ENCODE assay signal across 14 cellular contexts in the genomic region with DNA sequence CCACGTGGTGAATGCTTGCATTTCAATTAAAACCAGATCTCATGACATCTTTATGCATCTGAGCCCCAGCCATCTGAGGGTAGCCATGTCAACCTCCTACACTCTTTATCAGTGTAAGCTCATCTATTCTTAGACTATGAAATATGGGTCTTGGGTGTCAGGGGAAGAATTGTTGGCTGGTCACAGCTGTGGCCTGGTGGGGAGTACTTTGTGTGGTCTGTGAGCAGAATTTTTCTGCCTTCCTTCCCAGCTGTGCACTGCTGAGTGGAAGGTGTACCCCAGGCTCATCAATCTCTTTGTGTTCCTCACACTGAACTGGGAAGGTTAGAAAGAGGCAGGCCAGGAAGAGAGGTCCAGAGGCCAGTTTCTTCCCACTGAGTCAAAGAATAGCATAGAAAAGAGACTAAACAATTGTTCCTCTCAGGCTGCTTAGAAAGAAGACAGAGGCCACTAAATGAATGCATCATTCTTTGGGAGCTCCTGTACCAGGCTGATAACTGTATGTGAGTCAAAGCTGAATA.
DNase-seq lines count a peak whose midpoint lies in the region; ATAC-seq and TF ChIP-seq lines count a peak whose summit lies in the region.
"Had no signal": no experiment of that assay in that cellular context is flagged by ENCODE, and none has a peak within 500 bp of the region (broad histone marks: within the 10 kb centered on the region; RNA-seq: fewer than 3 reads in every experiment).

No MANE protein-coding gene starts in this region.

- H3K79me1 ChIP-seq in IMR-90 (ENCODE audit: low read depth in 1 of 2, low read length in 2 of 2), result no peaks in the 10 kb centered on the region

- peak overlapping the region; percentile 50 for H4K91ac ChIP-seq in IMR-90 (ENCODE audit: insufficient read depth, low read depth, low read length)

- H4K8ac ChIP-seq in IMR-90 (ENCODE audit: low read depth in 2 of 2, low read length in 2 of 2), result peak overlapping the region; percentile 28 to 51; a peak in 3 of 4 replicates

- H4K5ac ChIP-seq in IMR-90 (ENCODE audit: low read depth, low read length), result peak overlapping the region; percentile 43; the same call in 1 of the 2 replicates

- peak overlapping the region in 1 of 5 experiments; percentile 17 for H3K4me3 Mint-ChIP-seq in brain

- peak overlapping the region; percentile 60 for H3K14ac ChIP-seq in IMR-90 (replicated peaks; ENCODE audit: low read depth, low read length)

- BruUV-seq in IMR-90 (replicated peaks; lab: Mats Ljungman, UMichigan), result no TSS peak

- H3K27ac ChIP-seq in IMR-90 (ENCODE audit: insufficient read depth, low read length) (peak overlapping the region; percentile 31; the same call in 1 of the 2 replicates), substantia nigra (ENCODE audit: low read depth, low read length, poor library complexity, severe bottlenecking) (peak overlapping the region; percentile 22)
- H3K27ac ChIP-seq: hepatocyte, stomach had no signal

- peak overlapping the region; percentile 14; the same call in 1 of the 2 replicates for H3K4me2 ChIP-seq in IMR-90 (ENCODE audit: low read depth, low read length)
- H3K4me2 ChIP-seq: hepatocyte had no signal

- intact Hi-C loops in IMR-90 (cut with micrococcal nuclease), result no loop called here

- no peak for TF ChIP-seq RAD21 in IMR-90 (IDR thresholded peaks at IDR 0.05; ENCODE audit: low read length)

- peak overlapping the region; percentile 83 for H3K4ac ChIP-seq in IMR-90 (ENCODE audit: low read depth, low read length)

- H3K56ac ChIP-seq in IMR-90 (ENCODE audit: extremely low read depth, insufficient read depth, low read length), result no peak overlapping the region; the same call in 1 of the 2 replicates

- H3K9me3 ChIP-seq in IMR-90 (ENCODE audit: control insufficient read depth, insufficient read depth, low read length), result no peaks in the 10 kb centered on the region
- H3K9me3 ChIP-seq: stomach had no signal

- H3K4me3 ChIP-seq in IMR-90 (ENCODE audit: insufficient read depth, low read depth, low read length), result no peak overlapping the region
- H3K4me3 ChIP-seq: hepatocyte, MG63, stomach had no signal

- in situ Hi-C loops in IMR-90 (cut with MboI; ENCODE audit: low sequenced_read_pairs), result no loop called here

- no peaks in the 10 kb centered on the region for H3K36me3 Mint-ChIP-seq in brain

- no peak for TF ChIP-seq POLR2A in IMR-90 (IDR thresholded peaks at IDR 0.05; ENCODE audit: low read depth, low read length)

- peak overlapping the region; percentile 70 for H2BK120ac ChIP-seq in IMR-90 (ENCODE audit: low read depth, low read length)

- H2BK5ac ChIP-seq in IMR-90 (ENCODE audit: low read depth, low read length, poor library complexity, severe bottlenecking), result peak overlapping the region; percentile 90

- H3K27ac Mint-ChIP-seq in brain, result peak overlapping the region in 3 of 5 experiments; percentile 68 to 87 (median 82)

- H3K9me3 Mint-ChIP-seq in brain, result peaks cover 0 to 3% (median 0%) of the 10 kb centered on the region in 5 experiments

- ATAC-seq in IMR-90 (ENCODE audit: low read depth) (peak; percentile 73), GM19351 (IDR thresholded peaks at IDR 0.05; ENCODE audit: unreplicated experiment) (no peak)
- ATAC-seq: left ventricle myocardium superior had no signal

- H3K9me1 ChIP-seq in IMR-90 (ENCODE audit: insufficient read depth, low read length), result peaks cover 4% of the 10 kb centered on the region

- H3K4me1 Mint-ChIP-seq in brain, result peaks cover 16% of the 10 kb centered on the region

- H4K20me1 ChIP-seq in IMR-90 (ENCODE audit: insufficient read depth, low read length), result no peaks in the 10 kb centered on the region

- H3K27me3 ChIP-seq in IMR-90 (ENCODE audit: control insufficient read depth, insufficient read depth, low read length), result no peaks in the 10 kb centered on the region; the same call in 1 of the 2 replicates
- H3K27me3 ChIP-seq: hepatocyte, MG63, stomach had no signal

- POLR2A ChIA-PET in IMR-90 (lab: Charles Lee; ENCODE audit: unreplicated experiment), result no interaction called here

- peak overlapping the region; percentile 53; the same call in 1 of the 3 replicates for H2BK15ac ChIP-seq in IMR-90 (ENCODE audit: low read depth, low read length)

- CTCF ChIA-PET in IMR-90 (lab: Yijun Ruan, JAX), result no interaction called here

- peak overlapping the region; percentile 62; the same call in 1 of the 2 replicates for H3K18ac ChIP-seq in IMR-90 (ENCODE audit: low read depth, low read length)

- peaks cover 6% of the 10 kb centered on the region for H3K4me1 ChIP-seq in IMR-90 (ENCODE audit: control insufficient read depth, insufficient read depth, low read length)

- dilution Hi-C loops in IMR-90 (cut with HindIII; ENCODE audit: low sequenced_read_pairs, unreplicated experiment), result no loop called here

- H2AK5ac ChIP-seq in IMR-90 (ENCODE audit: low read depth, low read length), result peak overlapping the region; percentile 91; the same call in 1 of the 2 replicates

- H3K36me3 ChIP-seq in IMR-90 (ENCODE audit: control insufficient read depth, insufficient read depth, low read length), result no peaks in the 10 kb centered on the region
- H3K36me3 ChIP-seq: MG63, stomach had no signal

- peak overlapping the region; percentile 16 for H2AK9ac ChIP-seq in IMR-90 (replicated peaks; ENCODE audit: low read depth, low read length, poor library complexity)

- H2BK20ac ChIP-seq in IMR-90 (ENCODE audit: low read depth, low read length), result peak overlapping the region; percentile 79

- WGBS in IMR-90 (ENCODE audit: extremely low coverage in 2 of 2, insufficient read length in 1 of 2), 2 experiments, result no CpG with 5 or more reads among the region's 1 CpG

- H2AFZ ChIP-seq in IMR-90 (replicated peaks; ENCODE audit: low read length, poor library complexity), result peak overlapping the region; percentile 27
- H2AFZ ChIP-seq: hepatocyte had no signal

- peak; percentile 84 for DNase-seq in IMR-90
- DNase-seq in kidney glomerular epithelial cell (lab: John Stamatoyannopoulos, UW), result peak; percentile 21
- no peak for DNase-seq in substantia nigra (lab: John Stamatoyannopoulos, UW)
- no peak for DNase-seq in UCSD-AML1 (lab: John Stamatoyannopoulos, UW; ENCODE audit: unreplicated experiment)
- DNase-seq in NCI-H1930 (lab: John Stamatoyannopoulos, UW), result no peak
- DNase-seq: activated effector memory CD4-positive, alpha-beta T cell treated with anti-CD3 and anti-CD28 coated beads, Interleukin-2, amount 50 U/mL, for 16 hours; left ventricle myocardium superior; MG63; NCI-H2081 treated with DMSO at 0.1 percent for 48 hours; small intestine; stomach had no signal

- TF ChIP-seq CTCF in IMR-90 (conservative IDR thresholded peaks at IDR 0.05; ENCODE audit: low read depth, low read length) (no peak), brain (conservative IDR thresholded peaks at IDR 0.05) (no peak)

- peak overlapping the region; percentile 78 for H3K23ac ChIP-seq in IMR-90 (ENCODE audit: low read depth, low read length)

- H3K9ac ChIP-seq in IMR-90 (ENCODE audit: low read depth, low read length), result no peak overlapping the region

- H3K27me3 Mint-ChIP-seq in brain, result no peaks in the 10 kb centered on the region

TF ChIP-seq in IMR-90, 13 proteins besides CTCF, POLR2A, EP300 and RAD21:
- TF ChIP-seq MAFK (IDR thresholded peaks at IDR 0.05; ENCODE audit: low read depth, low read length) (no peak), FOS (IDR thresholded peaks at IDR 0.05; ENCODE audit: low read depth, low read length) (peak; percentile 25; the same call in 1 of the 2 replicates), BHLHE40 (IDR thresholded peaks at IDR 0.05; ENCODE audit: low read depth, low read length) (no peak)
- TF ChIP-seq, protein P1, sequence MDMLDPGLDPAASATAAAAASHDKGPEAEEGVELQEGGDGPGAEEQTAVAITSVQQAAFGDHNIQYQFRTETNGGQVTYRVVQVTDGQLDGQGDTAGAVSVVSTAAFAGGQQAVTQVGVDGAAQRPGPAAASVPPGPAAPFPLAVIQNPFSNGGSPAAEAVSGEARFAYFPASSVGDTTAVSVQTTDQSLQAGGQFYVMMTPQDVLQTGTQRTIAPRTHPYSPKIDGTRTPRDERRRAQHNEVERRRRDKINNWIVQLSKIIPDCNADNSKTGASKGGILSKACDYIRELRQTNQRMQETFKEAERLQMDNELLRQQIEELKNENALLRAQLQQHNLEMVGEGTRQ (IDR thresholded peaks at IDR 0.05; ENCODE audit: low read depth, low read length), result peak; percentile 27; the same call in 1 of the 2 replicates

Comparison
In these comparisons a context has a peak if more than half of its experiments do, and no peak if none do; other contexts are left out.
1. DNase-seq: peak in IMR-90 (single experiment) and kidney glomerular epithelial cell (single experiment); none in substantia nigra (0 of 49), UCSD-AML1 (single experiment) and NCI-H1930 (0 of 2).